ENCODE assay signal across 1 cellular context in the genomic region with DNA sequence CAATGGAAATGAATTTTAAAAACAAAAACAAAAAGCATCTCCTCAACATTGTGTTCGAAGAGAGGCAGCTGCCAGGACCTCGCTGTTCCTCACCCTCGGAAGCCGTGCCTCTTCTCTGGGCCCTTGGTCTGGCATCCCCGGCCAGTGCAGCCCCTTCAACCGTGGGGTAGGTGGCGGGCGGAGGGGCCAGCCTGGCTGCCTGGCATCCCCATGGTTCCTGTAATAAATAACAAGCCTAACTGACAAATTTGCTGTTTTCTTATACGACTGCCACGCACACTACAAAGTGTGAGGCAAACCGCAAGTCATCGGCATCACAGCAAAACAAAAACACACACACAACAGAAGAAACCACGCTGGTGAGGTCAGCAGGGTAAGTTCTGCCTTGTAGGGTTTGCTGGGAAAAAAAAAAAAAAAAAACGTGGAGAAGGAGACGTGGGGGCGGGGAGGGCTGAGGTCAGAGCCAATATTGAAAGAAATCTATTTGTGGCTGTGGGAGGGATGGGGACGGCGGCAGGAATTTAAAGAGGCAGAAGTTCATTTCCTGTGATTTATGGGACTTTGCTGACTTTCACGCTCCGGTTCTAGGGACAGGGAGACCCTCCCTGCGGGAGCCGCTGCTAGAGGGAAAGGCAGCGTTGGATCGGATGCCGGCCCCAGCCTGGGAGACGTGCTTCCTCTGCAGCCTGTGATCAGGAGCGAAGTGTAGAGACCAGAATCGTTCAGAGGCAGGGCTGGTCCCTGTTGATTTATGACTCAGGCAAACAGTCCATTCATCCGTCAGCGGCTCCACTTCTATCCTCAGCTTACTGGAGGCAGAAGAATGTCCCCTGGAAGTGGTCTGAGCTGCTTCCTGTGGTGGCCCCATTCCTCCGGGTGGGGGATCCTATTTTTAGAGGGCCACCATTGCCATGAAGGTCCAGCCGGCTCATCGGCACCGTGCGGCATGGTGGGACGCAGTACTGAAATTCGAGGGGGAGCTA.
TF ChIP-seq lines count a peak whose summit lies in the region.

No MANE protein-coding gene starts in this region.

TF ChIP-seq in HEK293, 187 proteins besides CTCF, POLR2A, EP300 and RAD21 (continued from another document):
- peak; percentile 25; the same call in 1 of the 2 replicates for TF ChIP-seq GFI1B (tag by site-specific recombination; IDR thresholded peaks at IDR 0.05)
- TF ChIP-seq, protein P1, sequence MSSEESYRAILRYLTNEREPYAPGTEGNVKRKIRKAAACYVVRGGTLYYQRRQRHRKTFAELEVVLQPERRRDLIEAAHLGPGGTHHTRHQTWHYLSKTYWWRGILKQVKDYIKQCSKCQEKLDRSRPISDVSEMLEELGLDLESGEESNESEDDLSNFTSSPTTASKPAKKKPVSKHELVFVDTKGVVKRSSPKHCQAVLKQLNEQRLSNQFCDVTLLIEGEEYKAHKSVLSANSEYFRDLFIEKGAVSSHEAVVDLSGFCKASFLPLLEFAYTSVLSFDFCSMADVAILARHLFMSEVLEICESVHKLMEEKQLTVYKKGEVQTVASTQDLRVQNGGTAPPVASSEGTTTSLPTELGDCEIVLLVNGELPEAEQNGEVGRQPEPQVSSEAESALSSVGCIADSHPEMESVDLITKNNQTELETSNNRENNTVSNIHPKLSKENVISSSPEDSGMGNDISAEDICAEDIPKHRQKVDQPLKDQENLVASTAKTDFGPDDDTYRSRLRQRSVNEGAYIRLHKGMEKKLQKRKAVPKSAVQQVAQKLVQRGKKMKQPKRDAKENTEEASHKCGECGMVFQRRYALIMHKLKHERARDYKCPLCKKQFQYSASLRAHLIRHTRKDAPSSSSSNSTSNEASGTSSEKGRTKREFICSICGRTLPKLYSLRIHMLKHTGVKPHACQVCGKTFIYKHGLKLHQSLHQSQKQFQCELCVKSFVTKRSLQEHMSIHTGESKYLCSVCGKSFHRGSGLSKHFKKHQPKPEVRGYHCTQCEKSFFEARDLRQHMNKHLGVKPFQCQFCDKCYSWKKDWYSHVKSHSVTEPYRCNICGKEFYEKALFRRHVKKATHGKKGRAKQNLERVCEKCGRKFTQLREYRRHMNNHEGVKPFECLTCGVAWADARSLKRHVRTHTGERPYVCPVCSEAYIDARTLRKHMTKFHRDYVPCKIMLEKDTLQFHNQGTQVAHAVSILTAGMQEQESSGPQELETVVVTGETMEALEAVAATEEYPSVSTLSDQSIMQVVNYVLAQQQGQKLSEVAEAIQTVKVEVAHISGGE (tag by site-specific recombination; conservative IDR thresholded peaks at IDR 0.05; ENCODE audit: low read depth) = peak; percentile 49; the same call in 1 of the 2 replicates
- no peak for TF ChIP-seq SALL2 (tag by site-specific recombination; IDR thresholded peaks at IDR 0.05; ENCODE audit: borderline replicate concordance)
- no peak for TF ChIP-seq ZNF510 (tag by site-specific recombination; IDR thresholded peaks at IDR 0.05; ENCODE audit: insufficient replicate concordance)
- TF ChIP-seq SP7 (tag by site-specific recombination; IDR thresholded peaks at IDR 0.05) = peak; percentile 82
- TF ChIP-seq MEIS1 (CRISPR knock-in tag; IDR thresholded peaks at IDR 0.05; ENCODE audit: borderline replicate concordance) = peak; percentile 77; the same call in 1 of the 2 replicates
- peak; percentile 23; the same call in 1 of the 2 replicates for TF ChIP-seq ZNF561 (tag by site-specific recombination; IDR thresholded peaks at IDR 0.05; ENCODE audit: borderline replicate concordance)
- peak; percentile 92 for TF ChIP-seq EGR2 (tag by site-specific recombination; IDR thresholded peaks at IDR 0.05; ENCODE audit: low read depth)
- TF ChIP-seq, protein P2, sequence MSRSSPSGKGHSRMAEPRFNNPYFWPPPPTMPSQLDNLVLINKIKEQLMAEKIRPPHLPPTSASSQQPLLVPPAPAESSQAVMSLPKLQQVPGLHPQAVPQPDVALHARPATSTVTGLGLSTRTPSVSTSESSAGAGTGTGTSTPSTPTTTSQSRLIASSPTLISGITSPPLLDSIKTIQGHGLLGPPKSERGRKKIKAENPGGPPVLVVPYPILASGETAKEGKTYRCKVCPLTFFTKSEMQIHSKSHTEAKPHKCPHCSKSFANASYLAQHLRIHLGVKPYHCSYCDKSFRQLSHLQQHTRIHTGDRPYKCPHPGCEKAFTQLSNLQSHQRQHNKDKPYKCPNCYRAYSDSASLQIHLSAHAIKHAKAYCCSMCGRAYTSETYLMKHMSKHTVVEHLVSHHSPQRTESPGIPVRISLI (tag by site-specific recombination; IDR thresholded peaks at IDR 0.05) = peak; percentile 90; the same call in 1 of the 2 replicates
